Comparison of ENCODE assay signal across 8 cellular contexts in the genomic region with DNA sequence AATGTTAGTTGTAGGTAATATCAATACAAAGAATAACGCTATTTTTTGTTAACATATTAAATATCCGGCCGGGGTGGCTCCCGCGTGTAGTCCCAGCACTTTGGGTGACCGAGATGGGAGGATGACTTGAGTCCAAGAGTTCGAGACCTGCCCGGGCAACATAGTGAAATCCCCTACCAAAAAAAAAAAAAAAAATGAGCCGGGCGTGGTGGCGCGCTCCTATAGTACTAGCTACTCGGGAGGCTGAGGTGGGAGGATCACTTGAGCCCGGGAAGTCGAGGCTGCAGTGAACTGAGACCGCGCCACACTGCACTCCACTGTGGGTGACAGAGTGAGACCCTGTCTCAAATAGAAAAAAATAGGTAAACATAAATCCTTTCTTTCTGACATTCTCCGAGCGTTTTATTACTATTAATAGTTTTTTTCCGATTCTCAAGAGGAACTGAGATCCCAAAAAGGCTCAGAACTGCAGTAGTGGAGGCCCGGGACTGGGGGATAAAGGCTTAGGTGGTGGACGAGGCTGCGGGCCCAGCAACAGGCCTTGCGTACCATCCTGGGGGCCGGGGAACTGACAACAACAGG. TPM values are rescaled to one million over a fixed set of nuclear protein-coding genes. Genes with fewer than 3 reads are reported as not detected.
DNase-seq lines count a peak whose midpoint lies in the region; ATAC-seq and TF ChIP-seq lines count a peak whose summit lies in the region.

No MANE protein-coding gene starts in this region.

- TF ChIP-seq CTCF in RWPE1 (conservative IDR thresholded peaks at IDR 0.05; ENCODE audit: low read depth) (no peak), fibroblast of pulmonary artery (IDR thresholded peaks at IDR 0.05; ENCODE audit: low read length, missing control alignments) (no peak)

- intact Hi-C loops in sciatic nerve (cut with DNase I), result loop anchor here (5.0 kb wide), 1 partner anchor 1742 kb away; no protein-coding TSS in a partner anchor

- H3K4me3 ChIP-seq in GM08714 (ENCODE audit: low read length), result peak overlapping the region; percentile 70
- H3K4me3 ChIP-seq in fibroblast of pulmonary artery (replicated peaks; ENCODE audit: low read depth, low read length), result peak overlapping the region; percentile 92

- POLR2A ChIA-PET in RWPE1 (lab: Yijun Ruan, JAX; ENCODE audit: low non-redundant PET), result no interaction called here

- peak overlapping the region; percentile 93 for H3K27ac ChIP-seq in RWPE1

- CTCF ChIA-PET in RWPE1 (lab: Yijun Ruan, JAX), result interaction anchor here (1.1 kb wide), 1 partner anchor 15 kb away, joined by 7 read pairs; no protein-coding TSS in a partner anchor

- no peak for DNase-seq in RWPE1 (ENCODE audit: low spot score)
- DNase-seq in fibroblast of pulmonary artery (ENCODE audit: low read depth), result no peak
- DNase-seq in sciatic nerve (ENCODE audit: low spot score), result no peak
- no peak for DNase-seq in GF-D8 (lab: John Stamatoyannopoulos, UW)
- no peak for DNase-seq in NCI-H69 (lab: John Stamatoyannopoulos, UW)

- ATAC-seq in sciatic nerve, result peak; percentile 21
- ATAC-seq in GM21367 (IDR thresholded peaks at IDR 0.05; ENCODE audit: unreplicated experiment), result no peak
- ATAC-seq in GM19324 (IDR thresholded peaks at IDR 0.05; ENCODE audit: low FRiP score, unreplicated experiment), result no peak

RNA-seq across cellular contexts. Expression of a gene that starts 1.0 kb away (rescaled TPM):
- total RNA-seq in sciatic nerve, result 48.5 TPM
